ENCODE assay signal across 23 cellular contexts in the genomic region with DNA sequence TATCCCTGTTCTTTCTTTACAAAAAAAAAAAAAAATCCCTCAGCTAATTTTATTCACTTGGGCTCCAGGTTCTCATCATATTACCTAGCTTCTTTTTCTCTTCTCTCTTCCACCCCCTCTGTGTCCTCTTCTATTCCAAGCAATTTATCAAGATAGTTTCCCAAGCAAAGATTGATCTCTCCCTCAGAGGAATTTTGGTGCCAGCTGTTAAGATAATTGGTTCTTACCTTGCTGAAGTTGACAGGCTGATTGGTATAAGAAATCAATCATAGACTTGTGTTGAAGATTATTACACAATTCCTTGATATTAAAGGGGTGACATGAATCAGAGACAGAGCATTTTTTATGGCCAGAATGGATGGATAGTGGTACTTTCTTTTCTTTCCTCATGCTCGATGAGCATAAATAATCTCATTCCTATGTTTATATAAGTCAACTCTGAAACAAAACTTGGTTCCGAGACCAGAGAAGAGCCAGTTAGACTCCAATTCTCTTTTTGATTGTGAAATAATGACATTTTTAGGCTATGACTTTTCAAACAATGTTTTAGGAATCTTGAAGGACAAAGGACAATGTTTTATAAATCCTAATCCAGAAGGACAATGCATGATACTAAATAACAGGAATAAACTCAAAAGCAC.
"Had no signal": no experiment of that assay in that cellular context is flagged by ENCODE, and none has a peak within 500 bp of the region (broad histone marks: within the 10 kb centered on the region; RNA-seq: fewer than 3 reads in every experiment).

No MANE protein-coding gene starts in this region.

- H3K27ac Mint-ChIP-seq: activated naive CD4-positive, alpha-beta T cell treated with anti-CD3 and anti-CD28 coated beads, Interleukin-2, amount 50 U/mL, for 24 hours; natural killer cell treated with Interleukin-12 subunit alpha and Interleukin-12 subunit beta and Interleukin-15 and Interleukin-18, amount 100 ng/mL, for 72 hours; stimulated activated naive B cell treated with anti-CD40 and anti-IgM and Interleukin-4, amounts not matched to agents 10 μg/mL and 1 μg/mL and 100 μg/mL, for 72 hours had no signal

- H3K4me1 ChIP-seq: testis, vagina had no signal

- H3K9me3 Mint-ChIP-seq: activated naive CD4-positive, alpha-beta T cell treated with anti-CD3 and anti-CD28 coated beads, Interleukin-2, amount 50 U/mL, for 24 hours had no signal

- H3K4me3 ChIP-seq: ascending aorta, esophagus muscularis mucosa, gastrocnemius medialis, testis, vagina had no signal

- H3K27ac ChIP-seq: ascending aorta, esophagus muscularis mucosa, gastrocnemius medialis, neutrophil, testis, vagina had no signal

- FAIRE-seq: islet of Langerhans had no signal

- ATAC-seq: gastrocnemius medialis; left ventricle myocardium superior; natural killer cell treated with Interleukin-12 subunit alpha and Interleukin-12 subunit beta and Interleukin-15 and Interleukin-18, amount 100 ng/mL, for 72 hours; sciatic nerve; stimulated activated naive B cell treated with anti-CD40 and anti-IgM and Interleukin-4, amounts not matched to agents 10 μg/mL and 1 μg/mL and 100 μg/mL, for 72 hours had no signal

- H3K27me3 Mint-ChIP-seq: activated naive CD4-positive, alpha-beta T cell treated with anti-CD3 and anti-CD28 coated beads, Interleukin-2, amount 50 U/mL, for 24 hours; natural killer cell treated with Interleukin-12 subunit alpha and Interleukin-12 subunit beta and Interleukin-15 and Interleukin-18, amount 100 ng/mL, for 72 hours; stimulated activated naive B cell treated with anti-CD40 and anti-IgM and Interleukin-4, amounts not matched to agents 10 μg/mL and 1 μg/mL and 100 μg/mL, for 72 hours had no signal

- DNase-seq: activated CD4-positive, alpha-beta T cell treated with anti-CD3 and anti-CD28 coated beads for 1 hour; activated gamma-delta T cell treated with Interleukin-2 at 50 U/mL for 16 hours; activated T-cell treated with anti-CD3 and anti-CD28 coated beads, Interleukin-2, amount 50 U/mL, for 1 hour; central memory CD4-positive, alpha-beta T cell; effector memory CD4-positive, alpha-beta T cell; gastrocnemius medialis; hippocampal formation; left ventricle myocardium superior; mammary epithelial cell; midbrain; stimulated activated CD4-positive, alpha-beta T cell treated with anti-CD3 and anti-CD28 coated beads, Interleukin-2, amount 100 ng/mL, for 48 hours; stimulated activated CD8-positive, alpha-beta memory T cell treated with anti-CD3 and anti-CD28 coated beads, Interleukin-4, amount 100 ng/mL, for 48 hours; stimulated activated naive B cell treated with anti-CD40 and anti-IgM and Interleukin-4, amounts not matched to agents 10 μg/mL and 1 μg/mL and 100 μg/mL, for 72 hours; T-helper 9 cell; testis had no signal

- H3K4me1 Mint-ChIP-seq: activated naive CD4-positive, alpha-beta T cell treated with anti-CD3 and anti-CD28 coated beads, Interleukin-2, amount 50 U/mL, for 24 hours; stimulated activated naive B cell treated with anti-CD40 and anti-IgM and Interleukin-4, amounts not matched to agents 10 μg/mL and 1 μg/mL and 100 μg/mL, for 72 hours had no signal

- H3K4me3 Mint-ChIP-seq: activated naive CD4-positive, alpha-beta T cell treated with anti-CD3 and anti-CD28 coated beads, Interleukin-2, amount 50 U/mL, for 24 hours; natural killer cell treated with Interleukin-12 subunit alpha and Interleukin-12 subunit beta and Interleukin-15 and Interleukin-18, amount 100 ng/mL, for 72 hours; stimulated activated naive B cell treated with anti-CD40 and anti-IgM and Interleukin-4, amounts not matched to agents 10 μg/mL and 1 μg/mL and 100 μg/mL, for 72 hours had no signal

- H3K27me3 ChIP-seq: ascending aorta, esophagus muscularis mucosa, gastrocnemius medialis, neutrophil, testis, vagina had no signal

- H3K36me3 ChIP-seq: ascending aorta, esophagus muscularis mucosa, gastrocnemius medialis, neutrophil, vagina had no signal

- H3K9me3 ChIP-seq: ascending aorta, esophagus muscularis mucosa, gastrocnemius medialis, neutrophil, testis, vagina had no signal

- H3K36me3 Mint-ChIP-seq: activated naive CD4-positive, alpha-beta T cell treated with anti-CD3 and anti-CD28 coated beads, Interleukin-2, amount 50 U/mL, for 24 hours; natural killer cell treated with Interleukin-12 subunit alpha and Interleukin-12 subunit beta and Interleukin-15 and Interleukin-18, amount 100 ng/mL, for 72 hours; stimulated activated naive B cell treated with anti-CD40 and anti-IgM and Interleukin-4, amounts not matched to agents 10 μg/mL and 1 μg/mL and 100 μg/mL, for 72 hours had no signal
